In the genomic region with DNA sequence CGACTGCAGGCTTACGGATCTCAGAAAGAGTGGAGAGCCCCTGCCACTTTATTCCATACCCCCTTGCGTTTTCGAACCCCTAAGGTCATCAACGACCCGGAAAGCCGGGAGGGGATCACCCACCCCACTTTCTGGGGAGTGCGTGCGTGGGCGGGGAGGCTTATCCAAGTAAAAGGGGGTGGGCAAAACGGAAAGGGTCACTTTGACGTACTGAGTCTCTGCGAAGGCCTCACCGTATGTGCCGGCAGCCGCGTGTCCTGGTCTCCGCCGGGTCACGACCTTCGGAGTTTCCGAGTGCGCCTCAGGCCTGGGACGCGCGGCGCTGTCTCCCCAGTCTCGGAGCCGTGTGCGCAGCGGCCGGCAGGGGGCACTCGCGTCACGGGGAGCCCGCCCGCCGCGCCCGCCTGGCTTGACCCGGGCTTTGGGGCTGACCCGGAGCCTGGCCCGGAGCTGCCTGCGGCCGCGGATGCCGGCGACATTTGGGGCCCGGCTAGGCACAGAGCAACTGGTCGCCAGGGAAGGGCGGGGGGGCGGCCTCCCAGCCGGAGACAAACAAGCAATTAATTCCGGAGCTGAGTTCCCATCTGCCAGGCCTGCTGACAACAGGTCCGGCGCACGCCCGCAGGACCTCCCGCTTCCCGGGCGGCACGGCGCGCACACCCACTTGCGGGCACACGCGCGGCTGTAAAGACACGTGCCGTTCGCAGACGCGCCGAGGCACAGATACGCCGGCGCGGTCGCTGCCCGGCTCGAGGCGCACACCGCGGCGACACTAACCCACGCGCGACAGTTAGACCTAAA, we compare ENCODE assay signal across 8 cellular contexts. TPM values are rescaled to one million over a fixed set of nuclear protein-coding genes. Genes with fewer than 3 reads are reported as not detected.
DNase-seq lines count a peak whose midpoint lies in the region; ATAC-seq and TF ChIP-seq lines count a peak whose summit lies in the region.

No MANE protein-coding gene starts in this region.

- no peaks in the 10 kb centered on the region for H3K9me3 ChIP-seq in BLaER1
- H3K9me3 ChIP-seq in parathyroid adenoma (ENCODE audit: control insufficient read depth, low read length) = no peaks in the 10 kb centered on the region
- no peaks in the 10 kb centered on the region for H3K9me3 ChIP-seq in transverse colon

- H3K4me1 ChIP-seq in BLaER1 (peaks cover 75% of the 10 kb centered on the region), parathyroid adenoma (peaks cover 6% of the 10 kb centered on the region), transverse colon (peaks cover 12 to 49% (median 45%) of the 10 kb centered on the region in 4 donors)

- DNase-seq in RPMI7951 (ENCODE audit: low read depth) = peak; percentile 8
- peak; percentile 65 for DNase-seq in activated naive CD4-positive, alpha-beta T cell treated with Interleukin-2 at 50 U/mL for 16 hours
- peak; percentile 42 for DNase-seq in globus pallidus (ENCODE audit: low spot score)
- peak; percentile 73 for DNase-seq in transverse colon

- peak; percentile 93 for TF ChIP-seq CTCF in parathyroid adenoma (IDR thresholded peaks at IDR 0.05)
- peak; percentile 59 to 96 (median 87) for TF ChIP-seq CTCF in transverse colon (IDR thresholded peaks at IDR 0.05)

- H4K20me1 ChIP-seq in BLaER1 = peaks cover 48% of the 10 kb centered on the region

- no peak for TF ChIP-seq EP300 in transverse colon (IDR thresholded peaks at IDR 0.05; ENCODE audit: low read depth)

- H3K79me2 ChIP-seq in parathyroid adenoma = no peaks in the 10 kb centered on the region

- ATAC-seq in HG03175 (IDR thresholded peaks at IDR 0.05; ENCODE audit: unreplicated experiment) (peak; percentile 46), GM18505 (IDR thresholded peaks at IDR 0.05; ENCODE audit: unreplicated experiment) (no peak)

- 2% methylated on average over 83 of the region's 88 CpGs; no CpG with 5 or more reads in 1 of the 2 donors for WGBS in transverse colon (ENCODE audit: low coverage in 1 of 2), 2 donors

- in situ Hi-C loops in transverse colon (cut with MboI; ENCODE audit: low pct_ligation_motif_present in 1 of 4, low pct_unique_long_range_greater_than_20kb in 1 of 4, low sequenced_read_pairs in 3 of 4) = loop anchor here (25.0 kb wide), 1 partner anchor 425 kb away; no protein-coding TSS in a partner anchor

- H3K27ac ChIP-seq in BLaER1 (peak overlapping the region; percentile 84; the same call in 1 of the 2 replicates), parathyroid adenoma (peak overlapping the region; percentile 11), transverse colon (peak overlapping the region in 3 of 4 donors; percentile 9 to 57 (median 36))

- H3K4me3 ChIP-seq in BLaER1 (peak overlapping the region; percentile 88), parathyroid adenoma (ENCODE audit: low read depth, low read length) (peak overlapping the region; percentile 48), transverse colon (peak overlapping the region; percentile 32 to 55 (median 43))

- peak overlapping the region; percentile 80 for H2AFZ ChIP-seq in parathyroid adenoma

- intact Hi-C loops in transverse colon (cut with DNase I; ENCODE audit: low total_unique reads) = loop anchor here (1.0 to 5.0 kb wide), 2 partner anchors 427 to 505 kb away; no protein-coding TSS in a partner anchor

- H3K27me3 ChIP-seq in BLaER1 (peaks cover 27% of the 10 kb centered on the region), parathyroid adenoma (ENCODE audit: control insufficient read depth, insufficient read depth, low read length) (peaks cover 7% of the 10 kb centered on the region), transverse colon (peaks cover 74% of the 10 kb centered on the region)

- H3K9ac ChIP-seq in BLaER1 = peak overlapping the region; percentile 87; the same call in 1 of the 2 replicates
- no peak overlapping the region for H3K9ac ChIP-seq in parathyroid adenoma

- H3K36me3 ChIP-seq in BLaER1 = peaks cover 9% of the 10 kb centered on the region; the same call in 1 of the 2 replicates
- H3K36me3 ChIP-seq in parathyroid adenoma (ENCODE audit: control insufficient read depth, insufficient read depth, low read length) = no peaks in the 10 kb centered on the region
- no peaks in the 10 kb centered on the region for H3K36me3 ChIP-seq in transverse colon

- H3K4me2 ChIP-seq in BLaER1 (peak overlapping the region; percentile 100), parathyroid adenoma (ENCODE audit: low read length) (peak overlapping the region; percentile 86)

- no peak for TF ChIP-seq POLR2A in transverse colon (IDR thresholded peaks at IDR 0.05)
- TF ChIP-seq POLR2A in GM18505 (IDR thresholded peaks at IDR 0.05; ENCODE audit: borderline replicate concordance, extremely low read depth, insufficient read depth, insufficient read length) = no peak

RNA-seq across cellular contexts. Expression of gene KIF26A, which starts 0.9 kb away (rescaled TPM):
- total RNA-seq in RPMI7951 (2014; rRNA removed; shearing (Covaris generic)) = not detected in 2 replicates
- 1 to 10 TPM; 2.2 to 7.8 (median 4.4) TPM for total RNA-seq in transverse colon

RNA-seq across cellular contexts. Expression of gene ASPG, which starts 52.0 kb away (rescaled TPM):
- not detected in 2 replicates for total RNA-seq in RPMI7951 (2014; rRNA removed; shearing (Covaris generic))
- total RNA-seq in transverse colon = 10 to 100 TPM in 2 of 4 donors, 1 to 10 TPM in 2; 4.4 to 20.3 (median 8.7) TPM

Comparison
In these comparisons a context has a peak if more than half of its experiments do, and no peak if none do; other contexts are left out.
1. H3K27ac ChIP-seq: peak in every context shown above with its lines; median percentile 84 in BLaER1; 36 in transverse colon; 11 in parathyroid adenoma.
2. DNase-seq: peak in every context shown above with its lines; median percentile 73 in transverse colon; 65 in activated naive CD4-positive, alpha-beta T cell treated with Interleukin-2 at 50 U/mL for 16 hours; 42 in globus pallidus; 8 in RPMI7951.